ENCODE assay signal across 8 cellular contexts in the genomic region with DNA sequence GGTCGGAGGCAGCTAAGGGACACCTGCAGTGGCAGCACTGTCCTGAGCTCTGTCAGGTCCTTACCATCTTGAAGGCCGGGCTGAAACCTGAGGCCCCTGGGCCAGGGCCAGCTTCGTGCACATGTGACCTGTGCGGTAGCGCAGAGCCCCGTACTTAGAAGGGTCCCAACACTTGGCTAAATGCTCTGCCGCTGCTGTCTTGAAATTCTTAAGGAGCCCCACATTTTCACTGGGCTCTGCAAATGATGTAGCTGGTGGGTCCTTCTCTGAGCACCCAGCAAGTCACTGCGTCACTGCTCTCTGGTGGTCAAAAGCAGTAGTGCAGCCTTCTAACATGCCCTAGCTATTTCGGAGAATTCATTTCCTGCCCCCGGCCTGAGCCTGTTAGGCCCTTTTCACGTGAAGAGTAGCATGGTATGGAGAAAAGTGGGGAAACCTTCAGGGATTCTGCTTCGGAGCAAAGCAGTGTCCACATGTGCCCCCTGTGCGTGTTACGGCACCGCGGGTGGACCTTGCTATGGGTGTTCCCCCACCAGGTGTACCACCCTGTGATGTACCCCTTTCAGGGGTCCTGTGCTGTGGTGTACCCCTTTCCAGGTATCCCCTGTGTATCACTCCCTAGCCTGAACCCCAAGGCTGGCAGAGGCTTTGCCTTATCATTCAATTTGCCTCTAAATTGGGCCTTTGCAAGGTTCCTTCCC.
A peak's percentile ranks its signal among the peaks of the same experiment; 100 is the strongest.
DNase-seq lines count a peak whose midpoint lies in the region; ATAC-seq lines count a peak whose summit lies in the region.

No MANE protein-coding gene starts in this region.

- peak; percentile 61 for ATAC-seq in HG02798 (IDR thresholded peaks at IDR 0.05; ENCODE audit: poor library complexity, unreplicated experiment)

- peak; percentile 73 for DNase-seq in EH (ENCODE audit: low read depth)
- peak; percentile 1 for DNase-seq in NCI-H510A treated with DMSO at 0.1 percent for 48 hours (lab: John Stamatoyannopoulos, UW)
- DNase-seq in activated CD4-positive, alpha-beta T cell treated with anti-CD3 and anti-CD28 coated beads, Interleukin-2, amount 50 U/mL, for 4 hours = peak; percentile 60 to 70
- DNase-seq in effector CD4-positive, alpha-beta T cell = peak; percentile 53
- DNase-seq in lung microvascular endothelial cell (ENCODE audit: low read depth in 2 of 2) = peak; percentile 76 to 77
- DNase-seq in stimulated activated CD8-positive, alpha-beta memory T cell treated with anti-CD3 and anti-CD28 coated beads, Interleukin-15, amount 100 ng/mL, for 24 hours (ENCODE audit: low read depth) = peak; percentile 48
- no peak for DNase-seq in T1000 (lab: John Stamatoyannopoulos, UW)
